Comparison of ENCODE assay signal across 8 cellular contexts in genomic region chr2:27262379-27263286, GRCh38. TPM values are rescaled to one million over a fixed set of nuclear protein-coding genes. Genes with fewer than 3 reads are reported as not detected.
DNase-seq lines count a peak whose midpoint lies in the region; ATAC-seq and TF ChIP-seq lines count a peak whose summit lies in the region.

Gene SLC30A3 (minus strand): TSS chr2:27263047. CDS start chr2:27262906, 141 bp downstream.

- no TSS peak for BruUV-seq in HCT116 (replicated peaks; lab: Mats Ljungman, UMichigan)

- POLR2A ChIA-PET in HCT116 (lab: Charles Lee): interaction anchor here (1.1 to 1.8 kb wide), 4 partner anchors 10 to 30 kb away, joined by 3 to 6 read pairs (median 4); no protein-coding TSS in a partner anchor

- ATAC-seq in HCT116: peak; percentile 81
- no peak for ATAC-seq in GM21360 (IDR thresholded peaks at IDR 0.05; ENCODE audit: unreplicated experiment)

- H2AFZ ChIP-seq in HCT116 (ENCODE audit: low read depth, low read length, poor library complexity, severe bottlenecking): no peak within 1 kb of the TSS

- H3K4me1 ChIP-seq in HCT116 (ENCODE audit: control insufficient read depth in 1 of 2, insufficient read depth in 2 of 2, low read length in 2 of 2) (peaks cover 19 to 37% of the 10 kb centered on the region in 2 experiments), left ventricle myocardium inferior (peaks cover 42% of the 10 kb centered on the region), vagina (peaks cover 31% of the 10 kb centered on the region)

- H3K27ac Mint-ChIP-seq in activated naive CD4-positive, alpha-beta T cell treated with anti-CD3 and anti-CD28 coated beads, Interleukin-2, amount 50 U/mL, for 24 hours: no peak within 1 kb of the TSS

- peak within 1 kb of the TSS; percentile 58; the same call in 1 of the 2 replicates for H3K27ac ChIP-seq in HCT116 (ENCODE audit: low read depth, low read length)
- no peak within 1 kb of the TSS for H3K27ac ChIP-seq in left ventricle myocardium inferior (replicated peaks)
- no peak within 1 kb of the TSS for H3K27ac ChIP-seq in vagina

- H3K36me3 ChIP-seq in HCT116 (ENCODE audit: control insufficient read depth in 1 of 2, insufficient read depth in 2 of 2, low read length in 2 of 2): 0 out of 4 replicates have a peak, but pooled peaks cover 0 to 2% of the 10 kb centered on the region in 2 experiments
- no peaks in the 10 kb centered on the region for H3K36me3 ChIP-seq in left ventricle myocardium inferior
- no peaks in the 10 kb centered on the region for H3K36me3 ChIP-seq in vagina

- peaks cover 13% of the 10 kb centered on the region; the same call in 1 of the 2 replicates for H3K79me2 ChIP-seq in HCT116 (ENCODE audit: insufficient read depth, low read length)

- H3K9me3 ChIP-seq in HCT116 (ENCODE audit: control insufficient read depth in 1 of 2, insufficient read depth in 1 of 2, low read depth in 1 of 2, low read length in 2 of 2): no peaks in the 10 kb centered on the region
- H3K9me3 ChIP-seq in left ventricle myocardium inferior (replicated peaks): no peaks in the 10 kb centered on the region
- no peaks in the 10 kb centered on the region for H3K9me3 ChIP-seq in vagina

- no peak for TF ChIP-seq RAD21 in HCT116 (IDR thresholded peaks at IDR 0.05; ENCODE audit: low read depth)

- H3K27me3 Mint-ChIP-seq in activated naive CD4-positive, alpha-beta T cell treated with anti-CD3 and anti-CD28 coated beads, Interleukin-2, amount 50 U/mL, for 24 hours: peaks cover 42% of the 10 kb centered on the region

- H3K9ac ChIP-seq in HCT116 (ENCODE audit: low read length): peak within 1 kb of the TSS; percentile 79

- H3K27me3 ChIP-seq in HCT116 (ENCODE audit: insufficient read depth, low read length): peaks cover 13% of the 10 kb centered on the region; the same call in 1 of the 2 replicates
- H3K27me3 ChIP-seq in left ventricle myocardium inferior (ENCODE audit: low read depth): peaks cover 98% of the 10 kb centered on the region
- peaks cover 30% of the 10 kb centered on the region for H3K27me3 ChIP-seq in vagina

- DNase-seq in AG20443 (ENCODE audit: low spot score) (peak; percentile 92), HCT116 (ENCODE audit: low read depth, low spot score) (peak; percentile 44), SK-MEL-5 (ENCODE audit: low read depth, low spot score) (peak; percentile 39), left ventricle myocardium inferior (peak; percentile 67), retinal pigment epithelial cell (ENCODE audit: low read depth) (no peak), vagina (ENCODE audit: extremely low spot score in 2 of 2) (no peak)

- H3K36me3 Mint-ChIP-seq in activated naive CD4-positive, alpha-beta T cell treated with anti-CD3 and anti-CD28 coated beads, Interleukin-2, amount 50 U/mL, for 24 hours: no peaks in the 10 kb centered on the region

- TF ChIP-seq POLR2A in HCT116 (IDR thresholded peaks at IDR 0.05; ENCODE audit: borderline replicate concordance, extremely low read depth, insufficient read depth, insufficient read length): peak; percentile 72
- no peak for TF ChIP-seq POLR2A in vagina (IDR thresholded peaks at IDR 0.05)

- in situ Hi-C loops in SK-MEL-5 (cut with HindIII; ENCODE audit: low pct_unique_long_range_greater_than_20kb, low sequenced_read_pairs): no loop called here

- RAD21 ChIA-PET in HCT116 (lab: Charles Lee; ENCODE audit: low non-redundant PET in 1 of 2, low total read pairs in 2 of 2, uncharacterized antibody in 2 of 2, unreplicated experiment in 2 of 2): interaction anchor here in 1 of 2 experiments (1.0 kb wide), 1 partner anchor 40 kb away, joined by 4 read pairs; no protein-coding TSS in a partner anchor

- peak within 1 kb of the TSS; percentile 99 for H3K4me2 ChIP-seq in HCT116 (ENCODE audit: low read length)

- intact Hi-C loops in HCT116 (cut with micrococcal nuclease): loop anchor here (5.0 kb wide), 1 partner anchor 60 kb away; the partner anchor contains the start of gene MPV17
- intact Hi-C loops in left ventricle myocardium inferior (cut with micrococcal nuclease): no loop called here
- intact Hi-C loops in vagina (cut with DNase I): no loop called here

- H3K4me3 ChIP-seq in HCT116 (replicated peaks in 1 of 2; ENCODE audit: low read depth in 1 of 2, low read length in 2 of 2) (peak within 1 kb of the TSS; percentile 73 to 84), left ventricle myocardium inferior (peak within 1 kb of the TSS; percentile 78), retinal pigment epithelial cell (ENCODE audit: low read length) (peak within 1 kb of the TSS; percentile 34), vagina (peak within 1 kb of the TSS; percentile 37 to 45)

- H3K4me1 Mint-ChIP-seq in activated naive CD4-positive, alpha-beta T cell treated with anti-CD3 and anti-CD28 coated beads, Interleukin-2, amount 50 U/mL, for 24 hours: peaks cover 28% of the 10 kb centered on the region

- no peaks in the 10 kb centered on the region for H3K9me3 Mint-ChIP-seq in activated naive CD4-positive, alpha-beta T cell treated with anti-CD3 and anti-CD28 coated beads, Interleukin-2, amount 50 U/mL, for 24 hours

- CTCF ChIA-PET in HCT116 (lab: Charles Lee): interaction anchor here (1.0 to 1.6 kb wide), 3 partner anchors 18 to 40 kb away, joined by 3 to 6 read pairs (median 4); no protein-coding TSS in a partner anchor

- TF ChIP-seq CTCF in HCT116 (IDR thresholded peaks at IDR 0.05 in 2 of 3, conservative IDR thresholded peaks at IDR 0.05 in 1 of 3; ENCODE audit: borderline replicate concordance in 1 of 3, insufficient read depth in 1 of 3, low read depth in 2 of 3, low read length in 2 of 3): no peak
- no peak for TF ChIP-seq CTCF in left ventricle myocardium inferior (IDR thresholded peaks at IDR 0.05; ENCODE audit: borderline replicate concordance)
- no peak for TF ChIP-seq CTCF in retinal pigment epithelial cell (conservative IDR thresholded peaks at IDR 0.05; ENCODE audit: low read depth, low read length)
- no peak for TF ChIP-seq CTCF in vagina (IDR thresholded peaks at IDR 0.05)

- H3K4me3 Mint-ChIP-seq in activated naive CD4-positive, alpha-beta T cell treated with anti-CD3 and anti-CD28 coated beads, Interleukin-2, amount 50 U/mL, for 24 hours: peak within 1 kb of the TSS; percentile 87

- H3K9me2 ChIP-seq in HCT116 (ENCODE audit: insufficient read depth): no peaks in the 10 kb centered on the region

- H4K20me1 ChIP-seq in HCT116 (ENCODE audit: insufficient read depth): no peaks in the 10 kb centered on the region

TF ChIP-seq in HCT116, 20 proteins besides CTCF, POLR2A, EP300 and RAD21:
- peak; percentile 76 for TF ChIP-seq ZFX (IDR thresholded peaks at IDR 0.05)
- peak; percentile 96 for TF ChIP-seq POLR2AphosphoS5 (IDR thresholded peaks at IDR 0.05; ENCODE audit: low read depth, low read length)
- TF ChIP-seq YY1 (IDR thresholded peaks at IDR 0.05; ENCODE audit: extremely low read depth, insufficient replicate concordance, low read depth, low read length): peak; percentile 32
- TF ChIP-seq SRF (IDR thresholded peaks at IDR 0.05; ENCODE audit: low read depth): no peak

RNA-seq across cellular contexts. Expression of gene SLC30A3, which starts in this region (rescaled TPM):
- total RNA-seq in HCT116 (2021; ENCODE audit: unreplicated experiment): 20.5 TPM
- polyA plus RNA-seq in HCT116 (2012): 16.1 and 18.0 TPM in 2 replicates
- total RNA-seq in SK-MEL-5 (2014; rRNA removed; shearing (Covaris generic)): 0.24 and 1.2 TPM in 2 replicates
- 4.3 and 4.9 TPM in 2 replicates for polyA plus RNA-seq in SK-MEL-5 (2015; cell fraction: cytosol; rRNA removed)
- 8.1 and 8.5 TPM in 2 replicates for polyA plus RNA-seq in SK-MEL-5 (2015; cell fraction: nucleus; rRNA removed)
- 5.9 TPM for total RNA-seq in left ventricle myocardium inferior
- 1.2 TPM for total RNA-seq in vagina

Comparison
In these comparisons a context has a peak if more than half of its experiments do, and no peak if none do; other contexts are left out.
1. DNase-seq: peak in AG20443 (single experiment), HCT116 (single experiment), SK-MEL-5 (single experiment) and left ventricle myocardium inferior (single experiment); none in retinal pigment epithelial cell (single experiment) and vagina (0 of 2).
2. Peak in every context shown above with its lines, with median percentiles within 50 percentile points of each other: H3K4me3 ChIP-seq.